Comparison of ENCODE assay signal across 19 cellular contexts in the genomic region with DNA sequence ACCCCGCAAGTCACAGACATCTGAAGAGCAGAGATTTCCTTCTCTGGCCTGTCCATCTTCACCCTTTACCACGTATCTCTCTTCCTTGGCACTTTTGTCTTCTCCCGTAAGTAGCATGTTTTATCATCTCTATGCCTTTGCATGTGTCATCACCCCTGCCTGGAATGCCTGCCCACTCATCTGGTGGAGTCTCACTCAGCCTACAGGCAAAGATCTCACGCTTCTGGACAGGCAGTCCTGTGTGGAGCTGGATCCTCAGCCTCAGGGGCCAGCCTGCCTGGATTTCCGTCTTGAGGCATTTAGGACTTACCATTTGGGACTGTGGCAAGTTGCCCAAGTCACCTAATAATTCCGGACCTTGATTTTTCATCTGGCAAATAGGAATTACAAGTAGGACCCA.
DNase-seq lines count a peak whose midpoint lies in the region; ATAC-seq and TF ChIP-seq lines count a peak whose summit lies in the region.
"Had no signal": no experiment of that assay in that cellular context is flagged by ENCODE, and none has a peak within 500 bp of the region (broad histone marks: within the 10 kb centered on the region; RNA-seq: fewer than 3 reads in every experiment).

No MANE protein-coding gene starts in this region.

- H3K9me2 ChIP-seq in GM23248 (ENCODE audit: insufficient read depth) = no peaks in the 10 kb centered on the region
- H3K9me2 ChIP-seq: SK-N-SH had no signal

- H3K27ac Mint-ChIP-seq in activated CD4-positive, alpha-beta memory T cell treated with anti-CD3 and anti-CD28 coated beads for 36 hours = no peak overlapping the region
- H3K27ac Mint-ChIP-seq: CD14-positive monocyte had no signal

- no peak overlapping the region for H2AFZ ChIP-seq in GM23248

- no peaks in the 10 kb centered on the region for H4K20me1 ChIP-seq in GM23248 (ENCODE audit: insufficient read depth)

- POLR2A ChIA-PET in RWPE1 (lab: Yijun Ruan, JAX; ENCODE audit: low non-redundant PET) = no interaction called here
- POLR2A ChIA-PET in GM10248 (lab: Yijun Ruan, JAX) = no interaction called here
- POLR2A ChIA-PET in activated CD4-positive, alpha-beta memory T cell treated with anti-CD3 and anti-CD28 coated beads for 36 hours (lab: Charles Lee) = no interaction called here

- H3K9me3 Mint-ChIP-seq in activated CD4-positive, alpha-beta memory T cell treated with anti-CD3 and anti-CD28 coated beads for 36 hours = no peaks in the 10 kb centered on the region

- H3K4me1 ChIP-seq in GM23248 (ENCODE audit: insufficient read depth) = no peaks in the 10 kb centered on the region

- H3K4me3 Mint-ChIP-seq in activated CD4-positive, alpha-beta memory T cell treated with anti-CD3 and anti-CD28 coated beads for 36 hours = no peak overlapping the region
- H3K4me3 Mint-ChIP-seq: CD14-positive monocyte had no signal

- no peaks in the 10 kb centered on the region for H3F3A ChIP-seq in GM23248 (ENCODE audit: insufficient read depth)

- H3K36me3 ChIP-seq in GM23248 (ENCODE audit: low read depth) = no peaks in the 10 kb centered on the region

- TF ChIP-seq CTCF in RWPE1 (conservative IDR thresholded peaks at IDR 0.05; ENCODE audit: low read depth) = no peak
- TF ChIP-seq CTCF in fibroblast of pulmonary artery (IDR thresholded peaks at IDR 0.05; ENCODE audit: low read length, missing control alignments) = no peak
- no peak for TF ChIP-seq CTCF in GM10248 (IDR thresholded peaks at IDR 0.05; ENCODE audit: control extremely low read depth, extremely low read depth, low read depth, missing control alignments)

- no peaks in the 10 kb centered on the region for H3K4me1 Mint-ChIP-seq in activated CD4-positive, alpha-beta memory T cell treated with anti-CD3 and anti-CD28 coated beads for 36 hours (ENCODE audit: low read depth)
- H3K4me1 Mint-ChIP-seq: CD14-positive monocyte had no signal

- CTCF ChIA-PET in RWPE1 (lab: Yijun Ruan, JAX) = no interaction called here
- CTCF ChIA-PET in GM10248 (lab: Yijun Ruan, JAX) = no interaction called here
- CTCF ChIA-PET in activated CD4-positive, alpha-beta memory T cell treated with anti-CD3 and anti-CD28 coated beads for 36 hours (lab: Charles Lee) = interaction anchor here (0.7 kb wide), 1 partner anchor 333 kb away, joined by 3 read pairs; no protein-coding TSS in a partner anchor

- no peak overlapping the region for H3K4me3 ChIP-seq in GM23248
- H3K4me3 ChIP-seq in fibroblast of pulmonary artery (replicated peaks; ENCODE audit: low read depth, low read length) = no peak overlapping the region

- H3K79me2 ChIP-seq in GM23248 (ENCODE audit: insufficient read depth) = no peaks in the 10 kb centered on the region

- H3K27me3 Mint-ChIP-seq in activated CD4-positive, alpha-beta memory T cell treated with anti-CD3 and anti-CD28 coated beads for 36 hours = peaks cover 3% of the 10 kb centered on the region

- in situ Hi-C loops in GM23248 (cut with MboI) = no loop called here

- no peak overlapping the region for H3K9ac ChIP-seq in GM23248
- H3K9ac ChIP-seq: SK-N-SH had no signal

- H3K27ac ChIP-seq in GM23248 (no peak overlapping the region), RWPE1 (no peak overlapping the region)
- H3K27ac ChIP-seq: HL-60 had no signal

- intact Hi-C loops in activated CD4-positive, alpha-beta memory T cell treated with anti-CD3 and anti-CD28 coated beads for 36 hours (cut with micrococcal nuclease) = no loop called here

- 30 to 41% methylated on average over 6 of the region's 6 CpGs for WGBS in GM23248 (ENCODE audit: low coverage in 1 of 2, low lambda C conversion rate in 2 of 2, missing lambda C conversion rate in 2 of 2), 2 experiments

- no peak for ATAC-seq in HG03135 (IDR thresholded peaks at IDR 0.05; ENCODE audit: unreplicated experiment)
- ATAC-seq: Panc1 had no signal

- DNase-seq in GM23248 (peak; percentile 17), RWPE1 (ENCODE audit: low spot score) (peak; percentile 1), fibroblast of pulmonary artery (ENCODE audit: low read depth) (peak; percentile 25), T-helper 1 cell (no peak), GM10248 (ENCODE audit: extremely low spot score) (no peak)
- DNase-seq in activated CD4-positive, alpha-beta memory T cell treated with anti-CD3 and anti-CD28 coated beads for 36 hours = no peak
- DNase-seq: ACHN, COR-L47, DMS 273 treated with DMSO at 0.1 percent for 48 hours, NCI-H1436, NCI-H2029, NCI-H2171 treated with DMSO at 0.1 percent for 48 hours, NCI-H446 treated with DMSO at 0.1 percent for 48 hours, SHP77 treated with DMSO at 0.1 percent for 48 hours, SK-N-SH had no signal

- H3K4me2 ChIP-seq in GM23248 (ENCODE audit: unreplicated experiment) = no peak overlapping the region
- H3K4me2 ChIP-seq: SK-N-SH had no signal

- no peaks in the 10 kb centered on the region for H3K27me3 ChIP-seq in GM23248 (replicated peaks; ENCODE audit: insufficient read depth)

- H3K36me3 Mint-ChIP-seq in activated CD4-positive, alpha-beta memory T cell treated with anti-CD3 and anti-CD28 coated beads for 36 hours = no peaks in the 10 kb centered on the region
- H3K36me3 Mint-ChIP-seq: CD14-positive monocyte had no signal

- no peaks in the 10 kb centered on the region for H3K9me3 ChIP-seq in GM23248 (ENCODE audit: low read depth)
- H3K9me3 ChIP-seq: SK-N-SH had no signal

Comparison
In these comparisons a context has a peak if more than half of its experiments do, and no peak if none do; other contexts are left out.
1. DNase-seq: peak in GM23248 (single experiment), RWPE1 (single experiment) and fibroblast of pulmonary artery (single experiment); none in T-helper 1 cell (0 of 5), GM10248 (single experiment) and activated CD4-positive, alpha-beta memory T cell treated with anti-CD3 and anti-CD28 coated beads for 36 hours (single experiment).